8 cellular contexts compared by ENCODE assay signal in the genomic region with DNA sequence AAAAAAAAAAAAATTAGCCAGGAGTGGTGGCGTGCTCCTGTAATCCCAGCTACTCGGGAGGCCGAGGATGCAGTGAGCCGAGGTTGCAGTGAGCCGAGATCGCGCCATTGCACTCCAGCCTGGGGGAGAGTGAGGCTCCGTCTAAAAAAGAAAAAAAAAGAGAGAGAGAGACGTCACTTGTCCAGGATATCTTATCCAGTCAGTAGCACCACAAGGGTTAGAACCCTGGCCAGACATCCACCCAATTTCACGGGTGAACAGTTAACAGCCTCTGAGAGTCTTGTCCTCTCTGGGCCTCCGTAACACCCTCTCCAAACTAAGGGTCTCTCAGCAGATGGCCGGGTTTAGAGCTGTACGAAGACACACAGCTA. TPM values are rescaled to one million over a fixed set of nuclear protein-coding genes. Genes with fewer than 3 reads are reported as not detected.
A peak's percentile ranks its signal among the peaks of the same experiment; 100 is the strongest.
DNase-seq lines count a peak whose midpoint lies in the region; ATAC-seq and TF ChIP-seq lines count a peak whose summit lies in the region.

No MANE protein-coding gene starts in this region.

- intact Hi-C loops in PC-3 (cut with micrococcal nuclease), result no loop called here
- intact Hi-C loops in esophagus squamous epithelium (cut with DNase I), result loop anchor here (5.0 kb wide), 1 partner anchor 52 kb away; no protein-coding TSS in a partner anchor

- no peaks in the 10 kb centered on the region for H3K36me3 ChIP-seq in PC-3 (ENCODE audit: low read depth, low read length)
- peaks cover 0 to 12% (median 0%) of the 10 kb centered on the region in 3 donors for H3K36me3 ChIP-seq in esophagus squamous epithelium

- peak overlapping the region; percentile 99 for H3K4me2 ChIP-seq in PC-3 (ENCODE audit: low read length)

- peak overlapping the region; percentile 95 for H3K4me3 ChIP-seq in PC-3 (ENCODE audit: low read length)
- peak overlapping the region; percentile 72 to 100 (median 100) for H3K4me3 ChIP-seq in esophagus squamous epithelium
- H3K4me3 ChIP-seq in retinal pigment epithelial cell (ENCODE audit: low read length), result peak overlapping the region; percentile 99

- H3K27ac ChIP-seq in PC-3 (ENCODE audit: low read length), result peak overlapping the region; percentile 92
- H3K27ac ChIP-seq in esophagus squamous epithelium, result peak overlapping the region; percentile 89 to 99 (median 98)

- no peak for TF ChIP-seq CTCF in PC-3 (conservative IDR thresholded peaks at IDR 0.05; ENCODE audit: low read depth, low read length)
- no peak for TF ChIP-seq CTCF in esophagus squamous epithelium (IDR thresholded peaks at IDR 0.05)
- no peak for TF ChIP-seq CTCF in retinal pigment epithelial cell (conservative IDR thresholded peaks at IDR 0.05; ENCODE audit: low read depth, low read length)

- ATAC-seq in GM18861 (IDR thresholded peaks at IDR 0.05; ENCODE audit: unreplicated experiment), result peak; percentile 6
- no peak for ATAC-seq in PC-3
- no peak for ATAC-seq in HG03521 (IDR thresholded peaks at IDR 0.05; ENCODE audit: unreplicated experiment)

- H3K4me1 ChIP-seq in PC-3 (ENCODE audit: insufficient read depth, low read length), result peaks cover 11% of the 10 kb centered on the region; the same call in 1 of the 2 replicates
- peaks cover 31 to 60% (median 32%) of the 10 kb centered on the region in 3 donors for H3K4me1 ChIP-seq in esophagus squamous epithelium

- CTCF ChIA-PET in PC-3 (lab: Charles Lee), result no interaction called here

- no TSS peak for BruUV-seq in PC-3 (replicated peaks; lab: Mats Ljungman, UMichigan)

- H3K27me3 ChIP-seq in PC-3 (ENCODE audit: low read length), result no peaks in the 10 kb centered on the region
- H3K27me3 ChIP-seq in esophagus squamous epithelium, result no peaks in the 10 kb centered on the region

- H3K9ac ChIP-seq in PC-3 (ENCODE audit: low read length), result peak overlapping the region; percentile 97

- no peaks in the 10 kb centered on the region for H3F3A ChIP-seq in PC-3 (ENCODE audit: low read length, unreplicated experiment)

- H2AFZ ChIP-seq in PC-3 (ENCODE audit: low read length), result peak overlapping the region; percentile 98

- TF ChIP-seq POLR2A in esophagus squamous epithelium (IDR thresholded peaks at IDR 0.05), result no peak

- H4K20me1 ChIP-seq in PC-3 (ENCODE audit: low read length), result peaks cover 22% of the 10 kb centered on the region; the same call in 1 of the 2 replicates

- no peak for DNase-seq in PC-3
- no peak for DNase-seq in esophagus squamous epithelium (lab: John Stamatoyannopoulos, UW)
- DNase-seq in retinal pigment epithelial cell (ENCODE audit: low read depth), result no peak
- no peak for DNase-seq in SHP77 (lab: John Stamatoyannopoulos, UW)
- no peak for DNase-seq in AG20443 (ENCODE audit: low spot score)
- no peak for DNase-seq in globus pallidus (ENCODE audit: low spot score)

- H3K9me3 ChIP-seq in PC-3 (ENCODE audit: low read length) (no peaks in the 10 kb centered on the region), esophagus squamous epithelium (no peaks in the 10 kb centered on the region)

- peaks cover 41% of the 10 kb centered on the region for H3K79me2 ChIP-seq in PC-3 (ENCODE audit: low read length)

- 30 to 31% methylated on average over 13 of the region's 13 CpGs for WGBS in esophagus squamous epithelium, 2 donors

- POLR2A ChIA-PET in PC-3 (lab: Charles Lee; ENCODE audit: unreplicated experiment), result no interaction called here

- no peaks in the 10 kb centered on the region for H3K9me2 ChIP-seq in PC-3 (replicated peaks; ENCODE audit: low read length)

RNA-seq across cellular contexts. Expression of a gene that starts 0.9 kb away (rescaled TPM):
- total RNA-seq in PC-3 (2014; rRNA removed) (44.9 and 61.3 TPM in 2 replicates), esophagus squamous epithelium (10 to 100 TPM; 44.2 to 76.9 (median 56.3) TPM)

RNA-seq across cellular contexts. Expression of a gene that starts 8.4 kb away (rescaled TPM):
- total RNA-seq in PC-3 (2014; rRNA removed) (not detected in 2 replicates), esophagus squamous epithelium (1 to 10 TPM in 1 of 4 donors, not detected in 3; 1.6 TPM)

RNA-seq across cellular contexts. Expression of a gene that starts 12.2 kb away (rescaled TPM):
- total RNA-seq in PC-3 (2014; rRNA removed) (not detected in 2 replicates), esophagus squamous epithelium (not detected)

RNA-seq across cellular contexts. Expression of a gene that starts 39.9 kb away (rescaled TPM):
- 2.7 and 3.3 TPM in 2 replicates for total RNA-seq in PC-3 (2014; rRNA removed)
- total RNA-seq in esophagus squamous epithelium, result 1 to 10 TPM; 1.4 to 7.5 (median 4.1) TPM

RNA-seq across cellular contexts. Expression of a gene that starts 47.0 kb away (rescaled TPM):
- total RNA-seq in PC-3 (2014; rRNA removed) (4.8 and 15.2 TPM in 2 replicates), esophagus squamous epithelium (10 to 100 TPM in 1 of 4 donors, 1 to 10 TPM in 3; 4.8 to 11.8 (median 7.6) TPM)
